In the genomic region with DNA sequence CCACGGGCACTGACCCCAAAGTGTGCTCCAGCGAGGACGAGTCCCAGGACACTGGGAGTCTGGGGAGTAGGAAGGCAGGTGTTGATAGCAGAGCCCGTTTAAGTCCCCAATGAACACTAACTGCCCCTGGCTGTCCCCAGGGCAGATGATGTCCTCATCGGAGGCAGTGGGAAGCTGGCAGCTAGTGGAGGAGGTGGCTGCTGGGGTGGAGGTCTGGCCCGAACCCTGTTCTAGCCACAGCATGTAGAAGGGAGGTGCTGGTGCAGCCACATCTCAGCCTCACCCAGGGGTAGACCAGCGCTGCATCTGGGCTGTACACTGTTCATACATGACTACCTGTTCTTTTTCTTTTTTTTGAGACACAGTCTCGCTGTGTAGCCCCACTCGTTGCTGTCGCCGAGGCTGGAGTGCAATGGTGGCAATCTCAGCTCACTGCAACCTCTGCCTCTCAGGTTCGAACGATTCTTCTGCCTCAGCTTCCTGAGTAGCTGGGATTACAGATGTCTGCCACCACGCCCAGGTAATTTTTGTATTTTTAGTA, we compare ENCODE assay signal across 18 cellular contexts. TPM values are rescaled to one million over a fixed set of nuclear protein-coding genes. Genes with fewer than 3 reads are reported as not detected.
DNase-seq lines count a peak whose midpoint lies in the region; ATAC-seq lines count a peak whose summit lies in the region.
"Had no signal": no experiment of that assay in that cellular context is flagged by ENCODE, and none has a peak within 500 bp of the region (broad histone marks: within the 10 kb centered on the region; RNA-seq: fewer than 3 reads in every experiment).

No MANE protein-coding gene starts in this region.

- H2AFZ ChIP-seq in trophoblast cell (ENCODE audit: insufficient read depth, low read length, poor library complexity), result no peak overlapping the region

- peak overlapping the region; percentile 9 for H2BK120ac ChIP-seq in trophoblast cell (ENCODE audit: insufficient read depth, low read length, poor library complexity)

- H3K4me3 Mint-ChIP-seq in activated CD8-positive, alpha-beta memory T cell treated with anti-CD3 and anti-CD28 coated beads, Interleukin-2, amount 10 ng/mL, durations not matched to agents 7 days and 5 days, result no peak overlapping the region

- no peak overlapping the region for H3K4me2 ChIP-seq in trophoblast cell (ENCODE audit: low read length)
- H3K4me2 ChIP-seq: A549 had no signal

- no peaks in the 10 kb centered on the region for H3K27me3 Mint-ChIP-seq in activated CD8-positive, alpha-beta memory T cell treated with anti-CD3 and anti-CD28 coated beads, Interleukin-2, amount 10 ng/mL, durations not matched to agents 7 days and 5 days

- H3K9me3 ChIP-seq in SJCRH30 (replicated peaks) (no peaks in the 10 kb centered on the region), trophoblast cell (ENCODE audit: insufficient read depth, low read depth, low read length) (peaks cover 3% of the 10 kb centered on the region)
- H3K9me3 ChIP-seq: A549, colonic mucosa, gastroesophageal sphincter, HAP-1, sigmoid colon, upper lobe of right lung had no signal

- peaks cover 30% of the 10 kb centered on the region for H3K4me1 Mint-ChIP-seq in activated CD8-positive, alpha-beta memory T cell treated with anti-CD3 and anti-CD28 coated beads, Interleukin-2, amount 10 ng/mL, durations not matched to agents 7 days and 5 days

- peak overlapping the region; percentile 65 for H3K27ac Mint-ChIP-seq in activated CD8-positive, alpha-beta memory T cell treated with anti-CD3 and anti-CD28 coated beads, Interleukin-2, amount 10 ng/mL, durations not matched to agents 7 days and 5 days

- H4K91ac ChIP-seq in trophoblast cell (ENCODE audit: low read depth, low read length), result no peak overlapping the region

- no peak overlapping the region for H3K23ac ChIP-seq in trophoblast cell (ENCODE audit: low read length)

- H3K18ac ChIP-seq in trophoblast cell (ENCODE audit: low read length), result peak overlapping the region; percentile 45

- H3K27ac ChIP-seq in SJCRH30 (peak overlapping the region; percentile 78), caudate nucleus (ENCODE audit: low read depth, low read length) (peak overlapping the region; percentile 33), trophoblast cell (ENCODE audit: low read depth, low read length) (no peak overlapping the region)
- H3K27ac ChIP-seq: A549, colonic mucosa, sigmoid colon, upper lobe of right lung had no signal

- H2AK5ac ChIP-seq in trophoblast cell (ENCODE audit: low read length), result no peak overlapping the region

- CTCF ChIA-PET in activated CD8-positive, alpha-beta memory T cell treated with anti-CD3 and anti-CD28 coated beads, Interleukin-2, amount 10 ng/mL, durations not matched to agents 7 days and 5 days (lab: Charles Lee), result interaction anchor here (0.8 to 1.1 kb wide), 4 partner anchors 10 to 164 kb away, joined by 3 to 6 read pairs (median 4); no protein-coding TSS in a partner anchor

- H3K79me1 ChIP-seq in trophoblast cell (ENCODE audit: low read length), result peaks cover 20% of the 10 kb centered on the region

- peaks cover 8% of the 10 kb centered on the region for H3K79me2 ChIP-seq in trophoblast cell (ENCODE audit: control insufficient read depth, insufficient read depth, low read length, poor library complexity)

- WGBS in trophoblast cell (ENCODE audit: extremely low coverage, insufficient coverage, insufficient read length), result no CpG with 5 or more reads among the region's 14 CpGs

- H3K4me1 ChIP-seq in SJCRH30 (peaks cover 19% of the 10 kb centered on the region), trophoblast cell (ENCODE audit: control insufficient read depth in 1 of 2, insufficient read depth in 2 of 2, low read length in 2 of 2) (peaks cover 17 to 29% of the 10 kb centered on the region in 2 experiments)
- H3K4me1 ChIP-seq: HAP-1 had no signal

- no peak overlapping the region for H4K8ac ChIP-seq in trophoblast cell (ENCODE audit: low read depth, low read length)

- H3K27me3 ChIP-seq in SJCRH30, result no peaks in the 10 kb centered on the region
- no peaks in the 10 kb centered on the region for H3K27me3 ChIP-seq in trophoblast cell (ENCODE audit: insufficient read depth, low read length)
- H3K27me3 ChIP-seq: colonic mucosa, gastroesophageal sphincter, sigmoid colon, upper lobe of right lung had no signal

- ATAC-seq in activated CD8-positive, alpha-beta memory T cell treated with anti-CD3 and anti-CD28 coated beads, Interleukin-2, amount 10 ng/mL, durations not matched to agents 7 days and 5 days, result peak; percentile 20
- no peak for ATAC-seq in GM18520 (IDR thresholded peaks at IDR 0.05; ENCODE audit: unreplicated experiment)
- ATAC-seq in HG03521 (IDR thresholded peaks at IDR 0.05; ENCODE audit: unreplicated experiment), result no peak
- ATAC-seq: A549, gastroesophageal sphincter, upper lobe of right lung had no signal

- H3K14ac ChIP-seq in trophoblast cell (ENCODE audit: low read length), result peak overlapping the region; percentile 39

- H2BK5ac ChIP-seq in trophoblast cell (ENCODE audit: low read depth, low read length, poor library complexity), result no peak overlapping the region

- no peak overlapping the region for H4K12ac ChIP-seq in trophoblast cell (ENCODE audit: low read depth, low read length)

- H2BK12ac ChIP-seq in trophoblast cell (ENCODE audit: low read length), result peak overlapping the region; percentile 11

- no peak overlapping the region for H3K4me3 ChIP-seq in SJCRH30
- no peak overlapping the region for H3K4me3 ChIP-seq in trophoblast cell (ENCODE audit: low read depth, low read length)
- H3K4me3 ChIP-seq: A549, colonic mucosa, gastroesophageal sphincter, HAP-1, sigmoid colon, upper lobe of right lung had no signal

- no peak overlapping the region for H3K9ac ChIP-seq in trophoblast cell (ENCODE audit: low read length)

- H3K36me3 ChIP-seq in SJCRH30 (peaks cover 6% of the 10 kb centered on the region; the same call in 1 of the 2 replicates), trophoblast cell (ENCODE audit: control insufficient read depth in 1 of 2, insufficient read depth in 2 of 2, low read length in 2 of 2) (peaks cover 21 to 31% of the 10 kb centered on the region in 2 experiments)
- H3K36me3 ChIP-seq: colonic mucosa, HAP-1 had no signal

- DNase-seq in activated CD8-positive, alpha-beta memory T cell treated with anti-CD3 and anti-CD28 coated beads, Interleukin-2, amount 10 ng/mL, durations not matched to agents 7 days and 5 days, result no peak
- no peak for DNase-seq in activated CD8-positive, alpha-beta memory T cell treated with anti-CD3 and anti-CD28 coated beads, Interleukin-2, amount 50 U/mL, for 48 hours
- DNase-seq in SJCRH30 (no peak), caudate nucleus (lab: John Stamatoyannopoulos, UW) (no peak), trophoblast cell (no peak), NCI-H1930 (lab: John Stamatoyannopoulos, UW) (no peak)
- DNase-seq: colonic mucosa; COR-L47; mammary epithelial cell; NCI-H446; sigmoid colon; stimulated activated CD4-positive, alpha-beta T cell treated with anti-CD3 and anti-CD28 coated beads, Interleukin-2, amount 100 ng/mL, for 24 hours; upper lobe of right lung had no signal

- peaks cover 40% of the 10 kb centered on the region for H3K36me3 Mint-ChIP-seq in activated CD8-positive, alpha-beta memory T cell treated with anti-CD3 and anti-CD28 coated beads, Interleukin-2, amount 10 ng/mL, durations not matched to agents 7 days and 5 days

- no peaks in the 10 kb centered on the region for H3K9me3 Mint-ChIP-seq in activated CD8-positive, alpha-beta memory T cell treated with anti-CD3 and anti-CD28 coated beads, Interleukin-2, amount 10 ng/mL, durations not matched to agents 7 days and 5 days (ENCODE audit: low read depth)

- no peak overlapping the region for H3K4ac ChIP-seq in trophoblast cell (ENCODE audit: low read depth, low read length)

RNA-seq across cellular contexts. Expression of gene KLF13, which starts 51.8 kb away (rescaled TPM):
- total RNA-seq in activated CD8-positive, alpha-beta memory T cell treated with anti-CD3 and anti-CD28 coated beads, Interleukin-2, amount 10 ng/mL, durations not matched to agents 7 days and 5 days, result 100 to 1,000 TPM; 163 to 206 TPM
- total RNA-seq in SJCRH30 (2014; rRNA removed; shearing (Covaris generic)), result 33.1 and 34.7 TPM in 2 replicates
- polyA plus RNA-seq in trophoblast cell (2013), result 76.0 and 79.4 TPM in 2 replicates
